Comparison of ENCODE assay signal across 8 cellular contexts in the genomic region with DNA sequence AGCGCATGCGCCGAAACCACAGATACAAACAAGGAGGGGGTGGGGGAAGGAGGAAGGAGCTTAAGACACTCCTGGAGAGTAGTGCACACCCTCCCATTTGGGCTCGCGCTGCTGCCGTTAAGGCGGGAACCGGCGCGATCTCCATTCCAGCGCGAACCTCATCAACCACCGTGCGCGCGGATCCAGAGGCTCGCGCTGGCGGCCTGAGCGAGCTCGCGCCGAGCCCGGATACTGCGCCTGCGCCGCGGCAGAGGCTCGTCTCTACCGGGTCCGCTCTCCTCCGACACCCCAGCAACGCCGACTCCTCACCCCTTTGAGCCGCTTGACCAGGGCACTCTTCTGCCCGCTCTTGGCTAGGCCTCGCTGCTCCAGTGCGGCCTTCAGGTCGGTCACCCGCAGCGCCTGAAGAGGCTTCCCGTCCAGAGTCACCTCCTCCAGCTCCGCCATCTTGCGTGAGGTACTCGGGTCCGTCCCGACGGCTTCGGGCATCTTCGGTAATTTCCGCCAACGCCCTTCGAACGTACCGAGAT. TPM values are rescaled to one million over a fixed set of nuclear protein-coding genes. Genes with fewer than 3 reads are reported as not detected.
A peak's percentile ranks its signal among the peaks of the same experiment; 100 is the strongest.
DNase-seq lines count a peak whose midpoint lies in the region; ATAC-seq and TF ChIP-seq lines count a peak whose summit lies in the region.

ACIN1 (minus strand) TSS at position 471 of the 530 bp plus-strand sequence; CDS start at position 447, 24 bp downstream.

- intact Hi-C loops in esophagus squamous epithelium (cut with DNase I): no loop called here

- no peak within 1 kb of the TSS for H3K27ac Mint-ChIP-seq in activated CD4-positive, alpha-beta memory T cell treated with anti-CD3 and anti-CD28 coated beads, Interleukin-2, amount 10 ng/mL, durations not matched to agents 7 days and 5 days
- H3K27ac Mint-ChIP-seq in nephron progenitor cell: no peak within 1 kb of the TSS

- H3K27me3 ChIP-seq in esophagus squamous epithelium: no peaks in the 10 kb centered on the region
- no peaks in the 10 kb centered on the region for H3K27me3 ChIP-seq in thymus (ENCODE audit: control insufficient read depth, insufficient read depth)

- H3K4me3 ChIP-seq in AG10803 (ENCODE audit: low read length) (peak within 1 kb of the TSS; percentile 97), esophagus squamous epithelium (peak within 1 kb of the TSS; percentile 73 to 99 (median 85)), thymus (ENCODE audit: low read length) (peak within 1 kb of the TSS; percentile 92)

- no peaks in the 10 kb centered on the region for H3K27me3 Mint-ChIP-seq in activated CD4-positive, alpha-beta memory T cell treated with anti-CD3 and anti-CD28 coated beads, Interleukin-2, amount 10 ng/mL, durations not matched to agents 7 days and 5 days
- H3K27me3 Mint-ChIP-seq in nephron progenitor cell (ENCODE audit: low read depth, poor library complexity): no peaks in the 10 kb centered on the region

- H3K4me1 ChIP-seq in esophagus squamous epithelium (peaks cover 16 to 59% (median 23%) of the 10 kb centered on the region in 3 donors), thymus (ENCODE audit: control insufficient read depth, insufficient read depth, low read length) (peaks cover 8% of the 10 kb centered on the region)

- ATAC-seq in GM19351 (IDR thresholded peaks at IDR 0.05; ENCODE audit: unreplicated experiment): peak; percentile 36
- peak; percentile 18 for ATAC-seq in HG03469 (IDR thresholded peaks at IDR 0.05; ENCODE audit: unreplicated experiment)

- H3K36me3 Mint-ChIP-seq in activated CD4-positive, alpha-beta memory T cell treated with anti-CD3 and anti-CD28 coated beads, Interleukin-2, amount 10 ng/mL, durations not matched to agents 7 days and 5 days (ENCODE audit: low read depth): peaks cover 49% of the 10 kb centered on the region
- H3K36me3 Mint-ChIP-seq in nephron progenitor cell (ENCODE audit: low read depth): peaks cover 46% of the 10 kb centered on the region

- CTCF ChIA-PET in activated CD4-positive, alpha-beta memory T cell treated with anti-CD3 and anti-CD28 coated beads, Interleukin-2, amount 10 ng/mL, durations not matched to agents 7 days and 5 days (lab: Charles Lee): interaction anchor here (0.5 to 3.1 kb wide), 27 partner anchors 9 to 1639 kb away, joined by 3 to 40 read pairs (median 4); partner anchors contain the start of genes CDH24, CHD8, HAUS4 and HOMEZ

- H3K36me3 ChIP-seq in esophagus squamous epithelium (peaks cover 11 to 57% (median 19%) of the 10 kb centered on the region in 3 donors), thymus (ENCODE audit: control insufficient read depth, insufficient read depth) (peaks cover 31% of the 10 kb centered on the region)

- H3K4me3 Mint-ChIP-seq in activated CD4-positive, alpha-beta memory T cell treated with anti-CD3 and anti-CD28 coated beads, Interleukin-2, amount 10 ng/mL, durations not matched to agents 7 days and 5 days: no peak within 1 kb of the TSS
- no peak within 1 kb of the TSS for H3K4me3 Mint-ChIP-seq in nephron progenitor cell

- WGBS in esophagus squamous epithelium, 2 donors: 2% methylated on average over 31 to 32 of the region's 55 CpGs
- under 1% methylated on average over 55 of the region's 55 CpGs for WGBS in thymus

- no peaks in the 10 kb centered on the region for H3K9me3 Mint-ChIP-seq in activated CD4-positive, alpha-beta memory T cell treated with anti-CD3 and anti-CD28 coated beads, Interleukin-2, amount 10 ng/mL, durations not matched to agents 7 days and 5 days
- H3K9me3 Mint-ChIP-seq in nephron progenitor cell: no peaks in the 10 kb centered on the region

- H3K27ac ChIP-seq in esophagus squamous epithelium (peak within 1 kb of the TSS; percentile 97 to 99 (median 98)), thymus (ENCODE audit: low read depth) (peak within 1 kb of the TSS; percentile 99)

- H3K9me3 ChIP-seq in esophagus squamous epithelium (no peaks in the 10 kb centered on the region), thymus (ENCODE audit: control insufficient read depth) (no peaks in the 10 kb centered on the region)

- DNase-seq in AG10803 (ENCODE audit: low read depth) (peak; percentile 86), esophagus squamous epithelium (lab: John Stamatoyannopoulos, UW) (no peak), nephron progenitor cell (peak; percentile 77), NCI-H748 treated with DMSO at 0.1 percent for 48 hours (lab: John Stamatoyannopoulos, UW) (no peak)
- DNase-seq in activated CD4-positive, alpha-beta memory T cell treated with anti-CD3 and anti-CD28 coated beads, Interleukin-2, amount 10 ng/mL, durations not matched to agents 7 days and 5 days: peak; percentile 75

- POLR2A ChIA-PET in activated CD4-positive, alpha-beta memory T cell treated with anti-CD3 and anti-CD28 coated beads, Interleukin-2, amount 10 ng/mL, durations not matched to agents 7 days and 5 days (lab: Charles Lee): interaction anchor here (0.6 to 3.6 kb wide), 34 partner anchors 9 to 536 kb away, joined by 3 to 37 read pairs (median 5); partner anchors contain the start of genes AJUBA, CDH24, HAUS4 and HOMEZ

- H3K4me1 Mint-ChIP-seq in activated CD4-positive, alpha-beta memory T cell treated with anti-CD3 and anti-CD28 coated beads, Interleukin-2, amount 10 ng/mL, durations not matched to agents 7 days and 5 days: peaks cover 37% of the 10 kb centered on the region
- peaks cover 6% of the 10 kb centered on the region for H3K4me1 Mint-ChIP-seq in nephron progenitor cell

- peak in 2 of 4 donors; percentile 40 to 80 for TF ChIP-seq POLR2A in esophagus squamous epithelium (IDR thresholded peaks at IDR 0.05)

- TF ChIP-seq CTCF in AG10803 (conservative IDR thresholded peaks at IDR 0.05; ENCODE audit: low read length) (no peak), esophagus squamous epithelium (IDR thresholded peaks at IDR 0.05) (no peak), nephron progenitor cell (IDR thresholded peaks at IDR 0.05) (no peak)

RNA-seq across cellular contexts. Expression of gene ACIN1, which starts in this region (rescaled TPM):
- total RNA-seq in activated CD4-positive, alpha-beta memory T cell treated with anti-CD3 and anti-CD28 coated beads, Interleukin-2, amount 10 ng/mL, durations not matched to agents 7 days and 5 days: 100 to 1,000 TPM; 166 to 167 TPM
- 100 to 1,000 TPM in 1 of 4 donors, 10 to 100 TPM in 3; 51.4 to 107 (median 83.0) TPM for total RNA-seq in esophagus squamous epithelium
- 123 TPM for polyA plus RNA-seq in thymus

Comparison
In these comparisons a context has a peak if more than half of its experiments do, and no peak if none do; other contexts are left out.
1. DNase-seq: peak in AG10803 (single experiment), activated CD4-positive, alpha-beta memory T cell treated with anti-CD3 and anti-CD28 coated beads, Interleukin-2, amount 10 ng/mL, durations not matched to agents 7 days and 5 days (single experiment) and nephron progenitor cell (single experiment); none in esophagus squamous epithelium (single experiment) and NCI-H748 treated with DMSO at 0.1 percent for 48 hours (single experiment).
2. Peak in every context shown above with its lines, with median percentiles within 50 percentile points of each other: H3K4me3 ChIP-seq.